Comparison of ENCODE assay signal across 36 cellular contexts in the genomic region with DNA sequence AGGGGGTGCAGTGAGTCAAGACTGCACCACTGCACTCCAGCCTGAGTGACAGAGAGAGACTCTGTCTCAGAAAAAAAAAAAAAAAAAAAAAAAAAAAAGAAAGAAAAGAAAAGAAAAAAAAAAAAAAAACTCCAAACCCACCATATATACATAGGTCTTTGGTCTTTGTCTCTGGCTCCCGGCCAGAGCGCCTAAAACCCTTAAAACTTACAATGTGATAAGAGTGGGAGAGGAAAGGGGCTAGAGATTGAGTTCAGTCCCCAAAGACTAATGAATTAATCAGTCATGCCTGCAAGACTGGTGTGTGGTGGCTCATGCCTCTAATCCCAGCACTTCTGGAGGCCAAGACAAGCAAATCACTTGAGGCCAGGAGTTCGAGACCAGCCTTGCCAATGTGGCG.
"Had no signal": no experiment of that assay in that cellular context is flagged by ENCODE, and none has a peak within 500 bp of the region (broad histone marks: within the 10 kb centered on the region; RNA-seq: fewer than 3 reads in every experiment).

No MANE protein-coding gene starts in this region.

- H3K27ac ChIP-seq: adrenal gland, ascending aorta, body of pancreas, brain microvascular endothelial cell, breast epithelium, cardiac muscle cell had no signal

- H3K36me3 Mint-ChIP-seq: activated naive CD4-positive, alpha-beta T cell treated with anti-CD3 and anti-CD28 coated beads, Interleukin-2, amount 10 ng/mL, durations not matched to agents 7 days and 5 days; activated naive CD4-positive, alpha-beta T cell treated with anti-CD3 and anti-CD28 coated beads, Interleukin-2, amount 50 U/mL, for 72 hours; activated naive CD8-positive, alpha-beta T cell; activated naive CD8-positive, alpha-beta T cell treated with anti-CD3 and anti-CD28 coated beads for 36 hours; activated naive CD8-positive, alpha-beta T cell treated with anti-CD3 and anti-CD28 coated beads, Interleukin-2, amount 10 ng/mL, durations not matched to agents 7 days and 5 days; brain had no signal

- H3K27me3 Mint-ChIP-seq: activated naive CD4-positive, alpha-beta T cell treated with anti-CD3 and anti-CD28 coated beads, Interleukin-2, amount 50 U/mL, for 24 hours; activated naive CD8-positive, alpha-beta T cell; activated naive CD8-positive, alpha-beta T cell treated with anti-CD3 and anti-CD28 coated beads, Interleukin-2, amount 50 U/mL, for 24 hours had no signal

- ATAC-seq: activated naive CD4-positive, alpha-beta T cell treated with anti-CD3 and anti-CD28 coated beads, Interleukin-2, amount 50 U/mL, for 72 hours; activated naive CD8-positive, alpha-beta T cell treated with anti-CD3 and anti-CD28 coated beads, Interleukin-2, amount 50 U/mL, for 24 hours; activated T-helper 17 cell treated with anti-CD3 and anti-CD28 coated beads, Interleukin-2, amount 50 U/mL, for 72 hours; body of pancreas had no signal

- H3K27ac Mint-ChIP-seq: activated naive CD4-positive, alpha-beta T cell treated with anti-CD3 and anti-CD28 coated beads for 36 hours; activated naive CD4-positive, alpha-beta T cell treated with anti-CD3 and anti-CD28 coated beads, Interleukin-2, amount 10 ng/mL, durations not matched to agents 7 days and 5 days; activated naive CD4-positive, alpha-beta T cell treated with anti-CD3 and anti-CD28 coated beads, Interleukin-2, amount 50 U/mL, for 72 hours; activated naive CD8-positive, alpha-beta T cell; activated naive CD8-positive, alpha-beta T cell treated with anti-CD3 and anti-CD28 coated beads for 36 hours; activated naive CD8-positive, alpha-beta T cell treated with anti-CD3 and anti-CD28 coated beads, Interleukin-2, amount 10 ng/mL, durations not matched to agents 7 days and 5 days; activated naive CD8-positive, alpha-beta T cell treated with anti-CD3 and anti-CD28 coated beads, Interleukin-2, amount 50 U/mL, for 24 hours; activated T-cell treated with anti-CD3 and anti-CD28 coated beads, Interleukin-2, amount 50 U/mL, for 72 hours; activated T-helper 1 cell treated with anti-CD3 and anti-CD28 coated beads, Interleukin-12 subunit alpha, Interleukin-12 subunit beta, Interleukin-2, Interleukin-4 antibody, amounts not matched to agents 30 ng/mL and 10 ng/mL and 1 ng/mL, durations not matched to agents 14 hours and 24 hours and 36 hours; activated T-helper 17 cell treated with anti-CD3 and anti-CD28 coated beads, Interleukin-2, amount 50 U/mL, for 72 hours; activated T-helper 2 cell treated with anti-CD3 and anti-CD28 coated beads, Interferon-gamma antibody, Interleukin-2, Interleukin-4, amounts not matched to agents 10 μg/mL and 5 μg/mL and 100 μg/mL, durations not matched to agents 14 hours and 24 hours and 36 hours; brain had no signal

- H3K9me3 ChIP-seq: adrenal gland, ascending aorta, body of pancreas had no signal

- H3K27me3 ChIP-seq: adrenal gland, ascending aorta, body of pancreas, brain microvascular endothelial cell, breast epithelium, cardiac muscle cell had no signal

- H3K4me1 ChIP-seq: adrenal gland, ascending aorta, body of pancreas, breast epithelium had no signal

- H3K36me3 ChIP-seq: adrenal gland, ascending aorta, brain microvascular endothelial cell, breast epithelium, cardiac muscle cell had no signal

- DNase-seq: activated effector memory CD4-positive, alpha-beta T cell treated with anti-CD3 and anti-CD28 coated beads, Interleukin-2, amount 50 U/mL, for 16 hours; activated effector memory CD4-positive, alpha-beta T cell treated with Interleukin-2 at 50 U/mL for 16 hours; activated gamma-delta T cell; activated gamma-delta T cell treated with Interleukin-2 at 50 U/mL for 16 hours; activated naive CD4-positive, alpha-beta T cell; activated naive CD4-positive, alpha-beta T cell treated with anti-CD3 and anti-CD28 coated beads for 36 hours; activated naive CD4-positive, alpha-beta T cell treated with anti-CD3 and anti-CD28 coated beads, Interleukin-2, amount 10 ng/mL, durations not matched to agents 7 days and 5 days; activated naive CD4-positive, alpha-beta T cell treated with anti-CD3 and anti-CD28 coated beads, Interleukin-2, amount 50 U/mL, for 16 hours; activated naive CD4-positive, alpha-beta T cell treated with Interleukin-2 at 50 U/mL for 16 hours; activated naive CD8-positive, alpha-beta T cell treated with anti-CD3 and anti-CD28 coated beads for 36 hours; activated naive CD8-positive, alpha-beta T cell treated with anti-CD3 and anti-CD28 coated beads, Interleukin-2, amount 10 ng/mL, durations not matched to agents 7 days and 5 days; activated naive CD8-positive, alpha-beta T cell treated with anti-CD3 and anti-CD28 coated beads, Interleukin-2, amount 50 U/mL, for 24 hours; activated T-cell treated with anti-CD3 and anti-CD28 coated beads, Interleukin-2, amount 50 U/mL, for 4 hours; activated T-cell treated with anti-CD3 and anti-CD28 coated beads, Interleukin-2, amount 50 U/mL, for 48 hours; activated T-cell treated with anti-CD3 and anti-CD28 coated beads, Interleukin-2, amount 50 U/mL, for 72 hours; amniotic stem cell; amygdala; anterior cingulate cortex; aorta; body of pancreas; brain microvascular endothelial cell; caudate nucleus; central memory CD4-positive, alpha-beta T cell; cerebellar nuclear complex had no signal

- H3K4me1 Mint-ChIP-seq: activated naive CD4-positive, alpha-beta T cell treated with anti-CD3 and anti-CD28 coated beads, Interleukin-2, amount 10 ng/mL, durations not matched to agents 7 days and 5 days; activated naive CD4-positive, alpha-beta T cell treated with anti-CD3 and anti-CD28 coated beads, Interleukin-2, amount 50 U/mL, for 24 hours; activated naive CD8-positive, alpha-beta T cell treated with anti-CD3 and anti-CD28 coated beads for 36 hours; activated naive CD8-positive, alpha-beta T cell treated with anti-CD3 and anti-CD28 coated beads, Interleukin-2, amount 10 ng/mL, durations not matched to agents 7 days and 5 days; activated naive CD8-positive, alpha-beta T cell treated with anti-CD3 and anti-CD28 coated beads, Interleukin-2, amount 50 U/mL, for 24 hours; activated T-helper 17 cell treated with anti-CD3 and anti-CD28 coated beads, Interleukin-2, amount 50 U/mL, for 72 hours; brain; central memory CD8-positive, alpha-beta T cell had no signal

- H3K9me3 Mint-ChIP-seq: activated naive CD4-positive, alpha-beta T cell treated with anti-CD3 and anti-CD28 coated beads, Interleukin-2, amount 10 ng/mL, durations not matched to agents 7 days and 5 days; activated naive CD4-positive, alpha-beta T cell treated with anti-CD3 and anti-CD28 coated beads, Interleukin-2, amount 50 U/mL, for 24 hours; activated naive CD4-positive, alpha-beta T cell treated with anti-CD3 and anti-CD28 coated beads, Interleukin-2, amount 50 U/mL, for 72 hours; activated naive CD8-positive, alpha-beta T cell treated with anti-CD3 and anti-CD28 coated beads, Interleukin-2, amount 50 U/mL, for 24 hours; activated T-cell treated with anti-CD3 and anti-CD28 coated beads, Interleukin-2, amount 50 U/mL, for 4 hours; activated T-cell treated with anti-CD3 and anti-CD28 coated beads, Interleukin-2, amount 50 U/mL, for 72 hours; activated T-helper 1 cell treated with anti-CD3 and anti-CD28 coated beads, Interleukin-12 subunit alpha, Interleukin-12 subunit beta, Interleukin-2, Interleukin-4 antibody, amounts not matched to agents 30 ng/mL and 10 ng/mL and 1 ng/mL, durations not matched to agents 14 hours and 24 hours and 36 hours; activated T-helper 17 cell treated with anti-CD3 and anti-CD28 coated beads, Interleukin-2, amount 50 U/mL, for 72 hours; central memory CD8-positive, alpha-beta T cell had no signal

- H3K4me3 ChIP-seq: adrenal gland, ascending aorta, body of pancreas, breast epithelium, cardiac muscle cell had no signal

- H3K4me3 Mint-ChIP-seq: activated naive CD4-positive, alpha-beta T cell treated with anti-CD3 and anti-CD28 coated beads for 36 hours; activated naive CD4-positive, alpha-beta T cell treated with anti-CD3 and anti-CD28 coated beads, Interleukin-2, amount 10 ng/mL, durations not matched to agents 7 days and 5 days; activated naive CD4-positive, alpha-beta T cell treated with anti-CD3 and anti-CD28 coated beads, Interleukin-2, amount 50 U/mL, for 24 hours; activated naive CD8-positive, alpha-beta T cell; activated naive CD8-positive, alpha-beta T cell treated with anti-CD3 and anti-CD28 coated beads for 36 hours; activated naive CD8-positive, alpha-beta T cell treated with anti-CD3 and anti-CD28 coated beads, Interleukin-2, amount 10 ng/mL, durations not matched to agents 7 days and 5 days; activated naive CD8-positive, alpha-beta T cell treated with anti-CD3 and anti-CD28 coated beads, Interleukin-2, amount 50 U/mL, for 24 hours; activated T-cell treated with anti-CD3 and anti-CD28 coated beads, Interleukin-2, amount 50 U/mL, for 4 hours; activated T-cell treated with anti-CD3 and anti-CD28 coated beads, Interleukin-2, amount 50 U/mL, for 72 hours; activated T-helper 1 cell treated with anti-CD3 and anti-CD28 coated beads, Interleukin-12 subunit alpha, Interleukin-12 subunit beta, Interleukin-2, Interleukin-4 antibody, amounts not matched to agents 30 ng/mL and 10 ng/mL and 1 ng/mL, durations not matched to agents 14 hours and 24 hours and 36 hours; activated T-helper 17 cell treated with anti-CD3 and anti-CD28 coated beads, Interleukin-2, amount 50 U/mL, for 72 hours; brain; central memory CD8-positive, alpha-beta T cell had no signal
